ENCODE assay signal across 1 cellular context in genomic region chr4:74447636-74448233, GRCh38.
TF ChIP-seq lines count a peak whose summit lies in the region.

No MANE protein-coding gene starts in this region.

TF ChIP-seq in HCT116, 20 proteins besides CTCF, POLR2A, EP300 and RAD21:
- TF ChIP-seq ZBTB33 (IDR thresholded peaks at IDR 0.05; ENCODE audit: extremely low read depth, insufficient replicate concordance, low read length) (peak; percentile 21), FOSL1 (IDR thresholded peaks at IDR 0.05; ENCODE audit: low read depth) (no peak), JUND (IDR thresholded peaks at IDR 0.05) (peak; percentile 22), CEBPB (IDR thresholded peaks at IDR 0.05; ENCODE audit: low read depth) (peak; percentile 9; the same call in 1 of the 2 replicates), REST (IDR thresholded peaks at IDR 0.05; ENCODE audit: low read depth) (no peak), MAX (IDR thresholded peaks at IDR 0.05) (no peak; the same call in 1 of the 2 replicates), SP1 (IDR thresholded peaks at IDR 0.05; ENCODE audit: low read depth) (peak; percentile 29; the same call in 1 of the 2 replicates), SIN3A (IDR thresholded peaks at IDR 0.05; ENCODE audit: low read depth) (peak; percentile 19; the same call in 1 of the 2 replicates), POLR2AphosphoS5 (IDR thresholded peaks at IDR 0.05; ENCODE audit: low read depth, low read length) (peak; percentile 74)
